2 cellular contexts compared by ENCODE assay signal in genomic region chr6:7554533-7555275, GRCh38.
TF ChIP-seq lines count a peak whose summit lies in the region.

No MANE protein-coding gene starts in this region.

TF ChIP-seq in GM23338, 12 proteins besides CTCF, POLR2A, EP300 and RAD21:
- no peak for TF ChIP-seq NANOG (IDR thresholded peaks at IDR 0.05; ENCODE audit: borderline replicate concordance)

TF ChIP-seq in SK-N-SH, 30 proteins besides CTCF, POLR2A, EP300 and RAD21:
- TF ChIP-seq GATA2 (CRISPR knock-in tag; IDR thresholded peaks at IDR 0.05) (no peak), MEF2A (IDR thresholded peaks at IDR 0.05; ENCODE audit: borderline replicate concordance, low read depth) (no peak), JUND (IDR thresholded peaks at IDR 0.05) (no peak), USF2 (IDR thresholded peaks at IDR 0.05; ENCODE audit: borderline replicate concordance, low read depth, low read length) (no peak), RCOR1 (IDR thresholded peaks at IDR 0.05; ENCODE audit: low read length) (no peak), USF1 (IDR thresholded peaks at IDR 0.05; ENCODE audit: borderline replicate concordance, low read depth) (no peak), FOXM1 (IDR thresholded peaks at IDR 0.05; ENCODE audit: low read depth) (no peak)
